8 cellular contexts compared by ENCODE assay signal in the genomic region with DNA sequence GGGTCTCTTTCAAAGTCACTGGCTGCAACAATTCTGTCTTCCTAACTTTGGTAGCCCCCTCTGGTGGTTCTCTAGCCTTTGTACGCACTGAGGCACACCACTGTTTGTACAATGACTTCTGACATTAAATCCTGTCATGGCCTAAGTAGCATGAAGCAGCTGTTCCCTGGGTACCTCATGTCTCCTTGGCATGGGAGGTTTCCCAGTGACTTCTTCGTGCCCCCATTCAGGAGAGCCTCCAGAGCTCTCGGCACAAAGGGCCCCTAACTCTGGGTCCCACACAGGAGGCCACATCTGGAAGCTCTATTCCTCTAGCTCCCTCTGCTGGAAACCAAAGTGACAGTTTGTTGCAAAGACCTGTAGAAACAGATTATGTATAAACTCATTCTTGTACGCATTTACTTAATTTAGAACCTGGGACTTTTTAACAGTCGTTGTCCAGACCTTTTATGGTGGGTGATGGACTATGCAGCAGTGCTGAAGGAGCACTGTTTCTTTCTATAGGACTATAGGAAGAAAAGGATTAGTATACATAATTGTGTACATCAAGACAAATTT. TPM values are rescaled to one million over a fixed set of nuclear protein-coding genes. Genes with fewer than 3 reads are reported as not detected.
DNase-seq lines count a peak whose midpoint lies in the region; ATAC-seq and TF ChIP-seq lines count a peak whose summit lies in the region.

No MANE protein-coding gene starts in this region.

- peaks cover 5% of the 10 kb centered on the region for H3K4me1 Mint-ChIP-seq in activated CD4-positive, alpha-beta memory T cell treated with anti-CD3 and anti-CD28 coated beads for 36 hours (ENCODE audit: low read depth)
- H3K4me1 Mint-ChIP-seq in natural killer cell, result peaks cover 0 to 5% of the 10 kb centered on the region in 2 donors

- TF ChIP-seq CTCF in natural killer cell (IDR thresholded peaks at IDR 0.05), result peak; percentile 55

- H3K9me3 Mint-ChIP-seq in activated CD4-positive, alpha-beta memory T cell treated with anti-CD3 and anti-CD28 coated beads for 36 hours, result no peaks in the 10 kb centered on the region
- H3K9me3 Mint-ChIP-seq in natural killer cell, result no peaks in the 10 kb centered on the region

- no peaks in the 10 kb centered on the region for H3K27me3 Mint-ChIP-seq in activated CD4-positive, alpha-beta memory T cell treated with anti-CD3 and anti-CD28 coated beads for 36 hours
- no peaks in the 10 kb centered on the region for H3K27me3 Mint-ChIP-seq in natural killer cell (ENCODE audit: low read depth in 2 of 2)

- DNase-seq in Daoy (ENCODE audit: low read depth) (peak; percentile 52), NCI-H510A treated with DMSO at 0.1 percent for 48 hours (lab: John Stamatoyannopoulos, UW) (peak; percentile 51), fibroblast of gingiva (ENCODE audit: low read depth) (peak; percentile 46), natural killer cell (no peak)
- DNase-seq in activated CD4-positive, alpha-beta memory T cell treated with anti-CD3 and anti-CD28 coated beads for 36 hours, result peak; percentile 33

- H3K27ac Mint-ChIP-seq in activated CD4-positive, alpha-beta memory T cell treated with anti-CD3 and anti-CD28 coated beads for 36 hours, result no peak overlapping the region
- H3K27ac Mint-ChIP-seq in natural killer cell, result no peak overlapping the region

- H3K4me3 Mint-ChIP-seq in activated CD4-positive, alpha-beta memory T cell treated with anti-CD3 and anti-CD28 coated beads for 36 hours, result no peak overlapping the region
- no peak overlapping the region for H3K4me3 Mint-ChIP-seq in natural killer cell

- ATAC-seq in GM21381 (IDR thresholded peaks at IDR 0.05; ENCODE audit: unreplicated experiment), result peak; percentile 87
- peak; percentile 92 for ATAC-seq in HG03521 (IDR thresholded peaks at IDR 0.05; ENCODE audit: unreplicated experiment)
- ATAC-seq in natural killer cell, result peak; percentile 53 to 82 (median 80)
- ATAC-seq in GM18520 (IDR thresholded peaks at IDR 0.05; ENCODE audit: unreplicated experiment), result no peak

- peaks cover 4% of the 10 kb centered on the region for H3K36me3 Mint-ChIP-seq in activated CD4-positive, alpha-beta memory T cell treated with anti-CD3 and anti-CD28 coated beads for 36 hours
- H3K36me3 Mint-ChIP-seq in natural killer cell, result peaks cover 25% of the 10 kb centered on the region

- CTCF ChIA-PET in activated CD4-positive, alpha-beta memory T cell treated with anti-CD3 and anti-CD28 coated beads for 36 hours (lab: Charles Lee), result interaction anchor here (0.6 to 4.0 kb wide), 32 partner anchors 9 to 783 kb away, joined by 3 to 36 read pairs (median 3); partner anchors contain the start of genes C1orf21, RNF2 and SWT1

- POLR2A ChIA-PET in activated CD4-positive, alpha-beta memory T cell treated with anti-CD3 and anti-CD28 coated beads for 36 hours (lab: Charles Lee), result no interaction called here

- intact Hi-C loops in activated CD4-positive, alpha-beta memory T cell treated with anti-CD3 and anti-CD28 coated beads for 36 hours (cut with micrococcal nuclease), result loop anchor here (1.0 to 5.0 kb wide), 4 partner anchors 13 to 512 kb away; partner anchors contain the start of gene SWT1
- intact Hi-C loops in natural killer cell (cut with micrococcal nuclease), result loop anchor here (1.0 kb wide), 1 partner anchor 365 kb away; no protein-coding TSS in a partner anchor

RNA-seq across cellular contexts. Expression of gene SWT1, which starts 13.4 kb away (rescaled TPM):
- total RNA-seq in Daoy (2014; rRNA removed; shearing (Covaris generic)), result 2.3 and 3.2 TPM in 2 replicates
- total RNA-seq in activated CD4-positive, alpha-beta memory T cell treated with anti-CD3 and anti-CD28 coated beads for 36 hours, result 1 to 10 TPM; 2.3 to 3.0 TPM
- total RNA-seq in natural killer cell, result 1 to 10 TPM; 4.0 to 5.3 (median 5.1) TPM

RNA-seq across cellular contexts. Expression of gene TRMT1L, which starts 13.6 kb away (rescaled TPM):
- 16.1 and 37.1 TPM in 2 replicates for total RNA-seq in Daoy (2014; rRNA removed; shearing (Covaris generic))
- total RNA-seq in activated CD4-positive, alpha-beta memory T cell treated with anti-CD3 and anti-CD28 coated beads for 36 hours, result 10 to 100 TPM; 28.6 to 34.4 TPM
- total RNA-seq in natural killer cell, result 1 to 10 TPM; 4.4 to 8.2 (median 4.9) TPM
